In genomic region chr3:186570096-186570940, GRCh38 we compare ENCODE assay signal across 1 cellular context.
TF ChIP-seq lines count a peak whose summit lies in the region.

Gene DNAJB11, plus strand, starts transcription at chr3:186570720. Its CDS starts 178 bp downstream, at chr3:186570898.

TF ChIP-seq in K562, 482 proteins besides CTCF, POLR2A, EP300 and RAD21 (continued from another document and continues in another):
- TF ChIP-seq AFF1 (IDR thresholded peaks at IDR 0.05; ENCODE audit: low read depth in 1 of 2, partially characterized antibody in 2 of 2) (no peak), ESRRA (IDR thresholded peaks at IDR 0.05; ENCODE audit: borderline replicate concordance, low read depth) (peak; percentile 67; the same call in 1 of the 2 replicates), IRF2 (CRISPR knock-in tag; IDR thresholded peaks at IDR 0.05) (no peak), ZNF316 (IDR thresholded peaks at IDR 0.05) (no peak), FOS (IDR thresholded peaks at IDR 0.05; ENCODE audit: extremely low read depth, insufficient read length) (peak; percentile 86), ZBTB26 (CRISPR knock-in tag; IDR thresholded peaks at IDR 0.05) (no peak), ZNF134 (CRISPR knock-in tag; conservative IDR thresholded peaks at IDR 0.05) (no peak), ZSCAN32 (CRISPR knock-in tag; IDR thresholded peaks at IDR 0.05) (no peak), TCFL5 (CRISPR knock-in tag; conservative IDR thresholded peaks at IDR 0.05) (no peak), ZNF12 (CRISPR knock-in tag; IDR thresholded peaks at IDR 0.05) (no peak), SP1 (CRISPR knock-in tag; IDR thresholded peaks at IDR 0.05) (peak; percentile 70), RBM14 (IDR thresholded peaks at IDR 0.05; ENCODE audit: borderline replicate concordance, insufficient read depth, low read depth, low read length) (no peak), SIN3B (IDR thresholded peaks at IDR 0.05; ENCODE audit: low read depth) (peak; percentile 95), FOXA1 (IDR thresholded peaks at IDR 0.05; ENCODE audit: borderline replicate concordance) (no peak), HMGN3 (IDR thresholded peaks at IDR 0.05; ENCODE audit: borderline replicate concordance, extremely low read depth, insufficient read length, low read depth, low read length) (peak; percentile 19), PHF8 (IDR thresholded peaks at IDR 0.05; ENCODE audit: borderline replicate concordance, low read length) (peak; percentile 84; the same call in 1 of the 2 replicates), E2F6 (IDR thresholded peaks at IDR 0.05; ENCODE audit: borderline replicate concordance in 1 of 2, extremely low read depth in 1 of 2, insufficient read depth in 1 of 2, insufficient read length in 1 of 2, low read depth in 1 of 2, low read length in 1 of 2, poor library complexity in 1 of 2, severe bottlenecking in 1 of 2) (peak; percentile 55 to 59), HNRNPLL (IDR thresholded peaks at IDR 0.05; ENCODE audit: low read depth, low read length, poor library complexity, severe bottlenecking) (peak; percentile 54), THRA (IDR thresholded peaks at IDR 0.05) (peak; percentile 72), ESRRB (CRISPR knock-in tag; IDR thresholded peaks at IDR 0.05; ENCODE audit: borderline replicate concordance) (no peak), MCM3 (IDR thresholded peaks at IDR 0.05) (no peak), TCF15 (CRISPR knock-in tag; IDR thresholded peaks at IDR 0.05) (no peak), SP2 (IDR thresholded peaks at IDR 0.05; ENCODE audit: extremely low read depth, low read depth, low read length, poor library complexity, severe bottlenecking) (peak; percentile 31), ZNF395 (CRISPR knock-in tag; IDR thresholded peaks at IDR 0.05) (no peak), CCNT2 (IDR thresholded peaks at IDR 0.05; ENCODE audit: borderline replicate concordance, extremely low read depth, insufficient read length, low read depth, low read length) (no peak), NELFE (IDR thresholded peaks at IDR 0.05; ENCODE audit: insufficient read depth, insufficient read length) (no peak), GTF2A2 (tag; IDR thresholded peaks at IDR 0.05) (no peak), TEAD4 (IDR thresholded peaks at IDR 0.05; ENCODE audit: low read length) (peak; percentile 84), TEAD4 (CRISPR knock-in tag; IDR thresholded peaks at IDR 0.05; ENCODE audit: borderline replicate concordance) (peak; percentile 84; the same call in 1 of the 2 replicates), BMI1 (IDR thresholded peaks at IDR 0.05; ENCODE audit: low read length) (no peak), NRF1 (conservative IDR thresholded peaks at IDR 0.05 in 1 of 2, IDR thresholded peaks at IDR 0.05 in 1 of 2) (peak; percentile 86 to 88), ZHX1 (conservative IDR thresholded peaks at IDR 0.05; ENCODE audit: low read length) (no peak), FOXO4 (CRISPR knock-in tag; IDR thresholded peaks at IDR 0.05) (no peak), ZNF232 (CRISPR knock-in tag; IDR thresholded peaks at IDR 0.05) (no peak), MYBL2 (IDR thresholded peaks at IDR 0.05; ENCODE audit: low read depth) (no peak; the same call in 1 of the 2 replicates), MYBL2 (CRISPR knock-in tag; IDR thresholded peaks at IDR 0.05; ENCODE audit: borderline replicate concordance) (no peak), ZNF324 (CRISPR knock-in tag; IDR thresholded peaks at IDR 0.05) (no peak), MLLT1 (IDR thresholded peaks at IDR 0.05) (peak; percentile 52 to 53; a peak in 1 of 4 replicates), NCOA1 (IDR thresholded peaks at IDR 0.05; ENCODE audit: low read depth) (no peak), ZNF184 (CRISPR knock-in tag; IDR thresholded peaks at IDR 0.05) (no peak), RCOR1 (IDR thresholded peaks at IDR 0.05; ENCODE audit: borderline replicate concordance in 1 of 2, low read depth in 2 of 2, low read length in 2 of 2) (no peak), SNIP1 (IDR thresholded peaks at IDR 0.05; ENCODE audit: low read depth) (no peak), MYNN (IDR thresholded peaks at IDR 0.05) (no peak), MYNN (CRISPR knock-in tag; IDR thresholded peaks at IDR 0.05) (no peak), ATF4 (CRISPR knock-in tag; IDR thresholded peaks at IDR 0.05) (no peak), FOXK1 (CRISPR knock-in tag; IDR thresholded peaks at IDR 0.05; ENCODE audit: borderline replicate concordance) (no peak), SLC30A9 (CRISPR knock-in tag; IDR thresholded peaks at IDR 0.05) (no peak), ZNF57 (CRISPR knock-in tag; IDR thresholded peaks at IDR 0.05) (no peak), RUNX1 (IDR thresholded peaks at IDR 0.05; ENCODE audit: low read depth) (no peak)
